Comparison of ENCODE assay signal across 20 cellular contexts in the genomic region with DNA sequence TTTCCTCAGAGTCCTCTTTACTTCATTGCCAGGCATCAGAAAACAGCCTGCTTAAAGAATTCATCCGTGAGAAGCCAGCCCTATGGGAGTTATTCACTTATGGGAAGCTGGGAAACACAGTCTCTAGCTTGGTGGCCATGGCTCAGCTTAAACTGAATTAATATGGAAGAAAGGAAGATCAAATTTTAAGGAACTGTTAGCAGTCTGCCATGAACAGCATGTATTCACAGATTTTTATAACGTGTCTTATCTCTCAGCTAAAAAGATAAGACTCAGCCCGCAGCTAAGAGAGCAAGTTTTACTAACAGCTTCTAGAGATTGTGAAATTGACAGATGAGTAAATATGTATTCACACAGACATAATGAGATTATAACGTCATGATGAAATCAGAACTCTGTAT.
DNase-seq lines count a peak whose midpoint lies in the region; ATAC-seq and TF ChIP-seq lines count a peak whose summit lies in the region.
"Had no signal": no experiment of that assay in that cellular context is flagged by ENCODE, and none has a peak within 500 bp of the region (broad histone marks: within the 10 kb centered on the region; RNA-seq: fewer than 3 reads in every experiment).

No MANE protein-coding gene starts in this region.

- H3K27me3 ChIP-seq in adipocyte (replicated peaks; ENCODE audit: control insufficient read depth, insufficient read depth, low read length) (no peaks in the 10 kb centered on the region), hepatocyte (no peaks in the 10 kb centered on the region)
- H3K27me3 ChIP-seq: BLaER1 treated with 17β-estradiol and CSF1 and Interleukin-3, amounts not matched to agents 10 nM and 100 nM; body of pancreas; pancreas had no signal

- POLR2A ChIA-PET in HEK293 (lab: Yijun Ruan, JAX), result interaction anchor here (0.6 kb wide), 1 partner anchor 84 kb away, joined by 5 read pairs; no protein-coding TSS in a partner anchor

- no peak overlapping the region for H2AFZ ChIP-seq in hepatocyte

- H3K4me3 ChIP-seq in HEK293 (ENCODE audit: low read depth, low read length), result no peak overlapping the region
- H3K4me3 ChIP-seq in adipocyte (ENCODE audit: low read length), result peak overlapping the region; percentile 63
- H3K4me3 ChIP-seq in hepatocyte, result no peak overlapping the region
- H3K4me3 ChIP-seq: BLaER1 treated with 17β-estradiol and CSF1 and Interleukin-3, amounts not matched to agents 10 nM and 100 nM; body of pancreas; pancreas had no signal

- no peaks in the 10 kb centered on the region for H3K79me2 ChIP-seq in hepatocyte

- H3K4me1 ChIP-seq in HEK293 (ENCODE audit: control insufficient read depth, insufficient read depth, low read length), result peaks cover 6% of the 10 kb centered on the region; the same call in 1 of the 2 replicates
- peaks cover 18% of the 10 kb centered on the region for H3K4me1 ChIP-seq in adipocyte (ENCODE audit: control insufficient read depth, insufficient read depth, low read length)
- H3K4me1 ChIP-seq in hepatocyte (ENCODE audit: insufficient read depth), result no peaks in the 10 kb centered on the region
- H3K4me1 ChIP-seq: pancreas had no signal

- DNase-seq in AML-193 (lab: John Stamatoyannopoulos, UW) (peak; percentile 80), adipocyte (ENCODE audit: low read depth) (peak; percentile 18), hepatocyte (ENCODE audit: low spot score) (peak; percentile 43), A172 (ENCODE audit: low spot score) (no peak), SIG-M5 (lab: John Stamatoyannopoulos, UW) (no peak)
- no peak for DNase-seq in activated effector memory CD4-positive, alpha-beta T cell treated with Interleukin-2 at 50 U/mL for 16 hours
- DNase-seq: activated CD4-positive, CD25-positive, alpha-beta regulatory T cell; activated naive CD4-positive, alpha-beta T cell treated with anti-CD3 and anti-CD28 coated beads for 36 hours; body of pancreas; DMS79 treated with DMSO at 0.1 percent for 48 hours; effector CD4-positive, alpha-beta T cell; midbrain; NCI-H1105 treated with DMSO at 0.1 percent for 48 hours; NCI-H446; pancreas; PC-3; stimulated activated naive CD8-positive, alpha-beta T cell treated with anti-CD3 and anti-CD28 coated beads, Interleukin-15, amount 100 ng/mL, for 72 hours had no signal

- CTCF ChIA-PET in HEK293 (lab: Yijun Ruan, JAX), result interaction anchor here (0.9 kb wide), 1 partner anchor 48 kb away, joined by 3 read pairs; no protein-coding TSS in a partner anchor

- H3K36me3 ChIP-seq in HEK293 (ENCODE audit: control insufficient read depth in 2 of 2, insufficient read depth in 1 of 2, low read length in 2 of 2) (no peaks in the 10 kb centered on the region), adipocyte (ENCODE audit: control insufficient read depth, insufficient read depth, low read length, severe bottlenecking) (no peaks in the 10 kb centered on the region), hepatocyte (replicated peaks; ENCODE audit: insufficient read depth, low read depth) (no peaks in the 10 kb centered on the region)
- H3K36me3 ChIP-seq: BLaER1 treated with 17β-estradiol and CSF1 and Interleukin-3, amounts not matched to agents 10 nM and 100 nM; pancreas had no signal

- peak overlapping the region; percentile 28 for H3K4me2 ChIP-seq in hepatocyte
- H3K4me2 ChIP-seq: BLaER1 treated with 17β-estradiol and CSF1 and Interleukin-3, amounts not matched to agents 10 nM and 100 nM had no signal

- H3K9me3 ChIP-seq in HEK293 (ENCODE audit: control insufficient read depth, insufficient read depth, low read depth, low read length), result no peaks in the 10 kb centered on the region
- H3K9me3 ChIP-seq in adipocyte (ENCODE audit: control insufficient read depth, low read length), result no peaks in the 10 kb centered on the region
- no peaks in the 10 kb centered on the region for H3K9me3 ChIP-seq in hepatocyte (ENCODE audit: low read depth)
- H3K9me3 ChIP-seq: BLaER1 treated with 17β-estradiol and CSF1 and Interleukin-3, amounts not matched to agents 10 nM and 100 nM; body of pancreas; pancreas had no signal

- H3K9me2 ChIP-seq in hepatocyte (replicated peaks; ENCODE audit: insufficient read depth), result no peaks in the 10 kb centered on the region

- H3K27ac ChIP-seq in HEK293 (ENCODE audit: extremely low read depth, low read depth, low read length) (no peak overlapping the region), hepatocyte (peak overlapping the region; percentile 75)
- H3K27ac ChIP-seq: BLaER1 treated with 17β-estradiol and CSF1 and Interleukin-3, amounts not matched to agents 10 nM and 100 nM; body of pancreas; pancreas had no signal

- TF ChIP-seq CTCF in HEK293 (tag by site-specific recombination; IDR thresholded peaks at IDR 0.05) (no peak), hepatocyte (IDR thresholded peaks at IDR 0.05; ENCODE audit: poor library complexity) (no peak)

- 16% methylated on average over 4 of the region's 4 CpGs for WGBS in hepatocyte (ENCODE audit: low lambda C conversion rate, missing lambda C conversion rate)

- no peaks in the 10 kb centered on the region for H4K20me1 ChIP-seq in hepatocyte (ENCODE audit: insufficient read depth, poor library complexity, severe bottlenecking)
- H4K20me1 ChIP-seq: BLaER1 treated with 17β-estradiol and CSF1 and Interleukin-3, amounts not matched to agents 10 nM and 100 nM had no signal

- ATAC-seq in GM21367 (IDR thresholded peaks at IDR 0.05; ENCODE audit: unreplicated experiment), result no peak
- ATAC-seq: body of pancreas; PC-3; stimulated activated naive CD8-positive, alpha-beta T cell treated with anti-CD3 and anti-CD28 coated beads, Interleukin-15, amount 100 ng/mL, for 72 hours had no signal

- H3K9ac ChIP-seq in adipocyte (ENCODE audit: low read length), result peak overlapping the region; percentile 61
- H3K9ac ChIP-seq: BLaER1 treated with 17β-estradiol and CSF1 and Interleukin-3, amounts not matched to agents 10 nM and 100 nM had no signal

TF ChIP-seq in HEK293, 187 proteins besides CTCF, POLR2A, EP300 and RAD21:
- TF ChIP-seq, protein P1, sequence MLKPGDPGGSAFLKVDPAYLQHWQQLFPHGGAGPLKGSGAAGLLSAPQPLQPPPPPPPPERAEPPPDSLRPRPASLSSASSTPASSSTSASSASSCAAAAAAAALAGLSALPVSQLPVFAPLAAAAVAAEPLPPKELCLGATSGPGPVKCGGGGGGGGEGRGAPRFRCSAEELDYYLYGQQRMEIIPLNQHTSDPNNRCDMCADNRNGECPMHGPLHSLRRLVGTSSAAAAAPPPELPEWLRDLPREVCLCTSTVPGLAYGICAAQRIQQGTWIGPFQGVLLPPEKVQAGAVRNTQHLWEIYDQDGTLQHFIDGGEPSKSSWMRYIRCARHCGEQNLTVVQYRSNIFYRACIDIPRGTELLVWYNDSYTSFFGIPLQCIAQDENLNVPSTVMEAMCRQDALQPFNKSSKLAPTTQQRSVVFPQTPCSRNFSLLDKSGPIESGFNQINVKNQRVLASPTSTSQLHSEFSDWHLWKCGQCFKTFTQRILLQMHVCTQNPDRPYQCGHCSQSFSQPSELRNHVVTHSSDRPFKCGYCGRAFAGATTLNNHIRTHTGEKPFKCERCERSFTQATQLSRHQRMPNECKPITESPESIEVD (tag by site-specific recombination; IDR thresholded peaks at IDR 0.05), result peak; percentile 29; the same call in 1 of the 2 replicates
- peak; percentile 74 for TF ChIP-seq FEZF1 (tag by site-specific recombination; IDR thresholded peaks at IDR 0.05)
- no peak for TF ChIP-seq ZNF404 (tag by site-specific recombination; IDR thresholded peaks at IDR 0.05)

Comparison
In these comparisons a context has a peak if more than half of its experiments do, and no peak if none do; other contexts are left out.
1. DNase-seq: peak in AML-193 (2 of 2), adipocyte (single experiment) and hepatocyte (single experiment); none in A172 (single experiment), activated effector memory CD4-positive, alpha-beta T cell treated with Interleukin-2 at 50 U/mL for 16 hours (single experiment) and SIG-M5 (single experiment).